ENCODE assay signal across 27 cellular contexts in genomic region chr12:107571492-107571891, GRCh38.
"Had no signal": no experiment of that assay in that cellular context is flagged by ENCODE, and none has a peak within 500 bp of the region (broad histone marks: within the 10 kb centered on the region; RNA-seq: fewer than 3 reads in every experiment).

No MANE protein-coding gene starts in this region.

- H3K4me1 Mint-ChIP-seq: activated CD4-positive, alpha-beta memory T cell treated with anti-CD3 and anti-CD28 coated beads, Interleukin-2, amount 10 ng/mL, durations not matched to agents 7 days and 5 days; central memory CD8-positive, alpha-beta T cell had no signal

- H3K36me3 ChIP-seq: ascending aorta, cardiac muscle cell, WERI-Rb-1 had no signal

- H3K9me3 Mint-ChIP-seq: activated CD4-positive, alpha-beta memory T cell treated with anti-CD3 and anti-CD28 coated beads, Interleukin-2, amount 10 ng/mL, durations not matched to agents 7 days and 5 days; activated naive CD4-positive, alpha-beta T cell treated with anti-CD3 and anti-CD28 coated beads, Interleukin-2, amount 50 U/mL, for 24 hours; activated naive CD8-positive, alpha-beta T cell treated with anti-CD3 and anti-CD28 coated beads, Interleukin-2, amount 10 ng/mL, durations not matched to agents 7 days and 5 days; activated T-cell treated with anti-CD3 and anti-CD28 coated beads, Interleukin-2, amount 50 U/mL, for 24 hours; activated T-helper 2 cell treated with anti-CD3 and anti-CD28 coated beads, Interferon-gamma antibody, Interleukin-2, Interleukin-4, amounts not matched to agents 10 μg/mL and 5 μg/mL and 100 μg/mL, durations not matched to agents 14 hours and 24 hours and 36 hours; central memory CD8-positive, alpha-beta T cell had no signal

- H3K4me1 ChIP-seq: ascending aorta had no signal

- H3K27me3 Mint-ChIP-seq: activated CD4-positive, alpha-beta memory T cell treated with anti-CD3 and anti-CD28 coated beads, Interleukin-2, amount 10 ng/mL, durations not matched to agents 7 days and 5 days; activated naive CD4-positive, alpha-beta T cell treated with anti-CD3 and anti-CD28 coated beads, Interleukin-2, amount 50 U/mL, for 24 hours; activated naive CD8-positive, alpha-beta T cell treated with anti-CD3 and anti-CD28 coated beads, Interleukin-2, amount 10 ng/mL, durations not matched to agents 7 days and 5 days; activated T-cell treated with anti-CD3 and anti-CD28 coated beads, Interleukin-2, amount 50 U/mL, for 24 hours; central memory CD8-positive, alpha-beta T cell had no signal

- H3K4me3 Mint-ChIP-seq: activated CD4-positive, alpha-beta memory T cell treated with anti-CD3 and anti-CD28 coated beads, Interleukin-2, amount 10 ng/mL, durations not matched to agents 7 days and 5 days; activated naive CD4-positive, alpha-beta T cell treated with anti-CD3 and anti-CD28 coated beads, Interleukin-2, amount 50 U/mL, for 24 hours; activated naive CD8-positive, alpha-beta T cell treated with anti-CD3 and anti-CD28 coated beads, Interleukin-2, amount 10 ng/mL, durations not matched to agents 7 days and 5 days; activated T-cell treated with anti-CD3 and anti-CD28 coated beads, Interleukin-2, amount 50 U/mL, for 24 hours; central memory CD8-positive, alpha-beta T cell had no signal

- FAIRE-seq: K562 had no signal

- DNase-seq: activated CD4-positive, alpha-beta memory T cell treated with anti-CD3 and anti-CD28 coated beads, Interleukin-2, amount 10 ng/mL, durations not matched to agents 7 days and 5 days; activated CD4-positive, alpha-beta T cell treated with anti-CD3 and anti-CD28 coated beads for 1 hour; activated CD4-positive, alpha-beta T cell treated with anti-CD3 and anti-CD28 coated beads, Interleukin-2, amount 50 U/mL, for 1 hour; activated CD4-positive, CD25-positive, alpha-beta regulatory T cell; activated gamma-delta T cell; activated naive CD4-positive, alpha-beta T cell treated with Interleukin-2 at 50 U/mL for 16 hours; activated naive CD8-positive, alpha-beta T cell treated with anti-CD3 and anti-CD28 coated beads, Interleukin-2, amount 10 ng/mL, durations not matched to agents 7 days and 5 days; activated T-cell treated with anti-CD3 and anti-CD28 coated beads, Interleukin-2, amount 50 U/mL, for 24 hours; amygdala; NCI-H1105; NCI-H1417 treated with DMSO at 0.1 percent for 48 hours; NCI-H187 treated with DMSO at 0.1 percent for 48 hours; NCI-H2171; NCI-H446; NCI-H510A treated with DMSO at 0.1 percent for 48 hours; NCI-H526 treated with DMSO at 0.1 percent for 48 hours; OCI-M1; Right ventricle myocardium superior; SW 1271; T1000; WERI-Rb-1 had no signal

- H3K27ac ChIP-seq: ascending aorta, cardiac muscle cell, WERI-Rb-1 had no signal

- ATAC-seq: K562 had no signal

- H3K9me3 ChIP-seq: ascending aorta had no signal

- H3K27ac Mint-ChIP-seq: activated CD4-positive, alpha-beta memory T cell treated with anti-CD3 and anti-CD28 coated beads, Interleukin-2, amount 10 ng/mL, durations not matched to agents 7 days and 5 days; activated naive CD4-positive, alpha-beta T cell treated with anti-CD3 and anti-CD28 coated beads, Interleukin-2, amount 50 U/mL, for 24 hours; activated naive CD8-positive, alpha-beta T cell treated with anti-CD3 and anti-CD28 coated beads, Interleukin-2, amount 10 ng/mL, durations not matched to agents 7 days and 5 days; activated T-cell treated with anti-CD3 and anti-CD28 coated beads, Interleukin-2, amount 50 U/mL, for 24 hours; activated T-helper 2 cell treated with anti-CD3 and anti-CD28 coated beads, Interferon-gamma antibody, Interleukin-2, Interleukin-4, amounts not matched to agents 10 μg/mL and 5 μg/mL and 100 μg/mL, durations not matched to agents 14 hours and 24 hours and 36 hours had no signal

- H3K27me3 ChIP-seq: ascending aorta, cardiac muscle cell had no signal

- H3K4me3 ChIP-seq: ascending aorta, cardiac muscle cell, K562 had no signal
